19 cellular contexts compared by ENCODE assay signal in genomic region chr10:47241946-47242900, GRCh38. TPM values are rescaled to one million over a fixed set of nuclear protein-coding genes. Genes with fewer than 3 reads are reported as not detected.
DNase-seq lines count a peak whose midpoint lies in the region; ATAC-seq and TF ChIP-seq lines count a peak whose summit lies in the region.
"Had no signal": no experiment of that assay in that cellular context is flagged by ENCODE, and none has a peak within 500 bp of the region (broad histone marks: within the 10 kb centered on the region; RNA-seq: fewer than 3 reads in every experiment).

No MANE protein-coding gene starts in this region.

- H2AFZ ChIP-seq in PC-3 (ENCODE audit: low read length), result no peak overlapping the region
- H2AFZ ChIP-seq: GM23338 had no signal

- no TSS peak for BruUV-seq in PC-3 (replicated peaks; lab: Mats Ljungman, UMichigan)

- H3K36me3 Mint-ChIP-seq in activated CD8-positive, alpha-beta memory T cell treated with anti-CD3 and anti-CD28 coated beads, Interleukin-2, amount 10 ng/mL, durations not matched to agents 7 days and 5 days, result no peaks in the 10 kb centered on the region

- no peaks in the 10 kb centered on the region for H3K36me3 ChIP-seq in PC-3 (ENCODE audit: low read depth, low read length)

- POLR2A ChIA-PET in PC-3 (lab: Charles Lee; ENCODE audit: unreplicated experiment), result no interaction called here

- H3K27ac Mint-ChIP-seq in activated CD8-positive, alpha-beta memory T cell treated with anti-CD3 and anti-CD28 coated beads, Interleukin-2, amount 10 ng/mL, durations not matched to agents 7 days and 5 days, result no peak overlapping the region
- H3K27ac Mint-ChIP-seq: B cell, GM23338 had no signal

- H3K9me3 ChIP-seq in PC-3 (ENCODE audit: low read length), result no peaks in the 10 kb centered on the region

- in situ Hi-C loops in astrocyte of the cerebellum (cut with HindIII; ENCODE audit: low sequenced_read_pairs), result no loop called here

- CTCF ChIA-PET in activated CD8-positive, alpha-beta memory T cell treated with anti-CD3 and anti-CD28 coated beads, Interleukin-2, amount 10 ng/mL, durations not matched to agents 7 days and 5 days (lab: Charles Lee), result interaction anchor here (1.2 kb wide), 1 partner anchor 18 kb away, joined by 3 read pairs; no protein-coding TSS in a partner anchor
- CTCF ChIA-PET in PC-3 (lab: Charles Lee), result no interaction called here

- no peaks in the 10 kb centered on the region for H3K79me2 ChIP-seq in PC-3 (ENCODE audit: low read length)

- H3K4me1 ChIP-seq in PC-3 (ENCODE audit: insufficient read depth, low read length), result no peaks in the 10 kb centered on the region

- intact Hi-C loops in PC-3 (cut with micrococcal nuclease), result no loop called here

- no peak overlapping the region for H3K9ac ChIP-seq in PC-3 (ENCODE audit: low read length)

- H3K4me3 Mint-ChIP-seq in activated CD8-positive, alpha-beta memory T cell treated with anti-CD3 and anti-CD28 coated beads, Interleukin-2, amount 10 ng/mL, durations not matched to agents 7 days and 5 days, result no peak overlapping the region
- H3K4me3 Mint-ChIP-seq: B cell, GM23338 had no signal

- H3K4me3 ChIP-seq in astrocyte of the cerebellum (ENCODE audit: low read depth, low read length), result no peak overlapping the region
- no peak overlapping the region for H3K4me3 ChIP-seq in PC-3 (ENCODE audit: low read length)
- H3K4me3 ChIP-seq: GM23338 had no signal

- no peaks in the 10 kb centered on the region for H3K27me3 Mint-ChIP-seq in activated CD8-positive, alpha-beta memory T cell treated with anti-CD3 and anti-CD28 coated beads, Interleukin-2, amount 10 ng/mL, durations not matched to agents 7 days and 5 days
- H3K27me3 Mint-ChIP-seq: B cell had no signal

- H3K27me3 ChIP-seq in PC-3 (ENCODE audit: low read length), result peaks cover 22% of the 10 kb centered on the region; the same call in 1 of the 2 replicates

- no peak overlapping the region for H3K4me2 ChIP-seq in PC-3 (ENCODE audit: low read length)
- H3K4me2 ChIP-seq: GM23338 had no signal

- no peaks in the 10 kb centered on the region for H3F3A ChIP-seq in PC-3 (ENCODE audit: low read length, unreplicated experiment)

- ATAC-seq in activated CD8-positive, alpha-beta memory T cell treated with anti-CD3 and anti-CD28 coated beads, Interleukin-2, amount 10 ng/mL, durations not matched to agents 7 days and 5 days, result no peak
- ATAC-seq in GM18861 (IDR thresholded peaks at IDR 0.05; ENCODE audit: unreplicated experiment), result no peak
- no peak for ATAC-seq in PC-3

- TF ChIP-seq CTCF in astrocyte of the cerebellum (IDR thresholded peaks at IDR 0.05; ENCODE audit: low read depth, low read length, missing control alignments) (no peak), GM20000 (IDR thresholded peaks at IDR 0.05; ENCODE audit: extremely low read depth, missing control alignments) (no peak), PC-3 (conservative IDR thresholded peaks at IDR 0.05; ENCODE audit: low read depth, low read length) (no peak)

- H3K9me2 ChIP-seq in PC-3 (replicated peaks; ENCODE audit: low read length), result no peaks in the 10 kb centered on the region

- peak; percentile 4 for DNase-seq in activated CD8-positive, alpha-beta memory T cell treated with anti-CD3 and anti-CD28 coated beads, Interleukin-2, amount 50 U/mL, for 48 hours
- no peak for DNase-seq in activated CD8-positive, alpha-beta memory T cell treated with anti-CD3 and anti-CD28 coated beads, Interleukin-2, amount 10 ng/mL, durations not matched to agents 7 days and 5 days
- DNase-seq in astrocyte of the cerebellum (ENCODE audit: low read depth) (peak; percentile 19), mesenteric fat pad (ENCODE audit: low spot score) (peak; percentile 65), GM20000 (ENCODE audit: low spot score) (no peak), PC-3 (no peak)
- DNase-seq: COR-L47; NCI-H1105 treated with DMSO at 0.1 percent for 48 hours; NCI-H1694; NCI-H2081 treated with DMSO at 0.1 percent for 48 hours; NK-92 treated with Interleukin-12 subunit alpha and Interleukin-12 subunit beta, amount 100 ng/mL, for 24 hours; OCI-M1; RPMI8226; SHP77 treated with DMSO at 0.1 percent for 48 hours had no signal

- no peaks in the 10 kb centered on the region for H3K9me3 Mint-ChIP-seq in activated CD8-positive, alpha-beta memory T cell treated with anti-CD3 and anti-CD28 coated beads, Interleukin-2, amount 10 ng/mL, durations not matched to agents 7 days and 5 days (ENCODE audit: low read depth)
- H3K9me3 Mint-ChIP-seq: GM23338 had no signal

- no peak overlapping the region for H3K27ac ChIP-seq in PC-3 (ENCODE audit: low read length)

- no peaks in the 10 kb centered on the region for H4K20me1 ChIP-seq in PC-3 (ENCODE audit: low read length)

- H3K4me1 Mint-ChIP-seq in activated CD8-positive, alpha-beta memory T cell treated with anti-CD3 and anti-CD28 coated beads, Interleukin-2, amount 10 ng/mL, durations not matched to agents 7 days and 5 days, result peaks cover 3% of the 10 kb centered on the region

RNA-seq across cellular contexts. Expression of gene GDF10, which starts 57.8 kb away (rescaled TPM):
- under 1 TPM in 1 of 2 experiments, not detected in 1; 0.45 TPM for total RNA-seq in activated CD8-positive, alpha-beta memory T cell treated with anti-CD3 and anti-CD28 coated beads, Interleukin-2, amount 10 ng/mL, durations not matched to agents 7 days and 5 days
- total RNA-seq in mesenteric fat pad (0.26 TPM), PC-3 (2014; rRNA removed) (not detected in 2 replicates)
- total RNA-seq: A172, B cell, NCI-H460 had no signal

Comparison
In these comparisons a context has a peak if more than half of its experiments do, and no peak if none do; other contexts are left out.
1. DNase-seq: peak in activated CD8-positive, alpha-beta memory T cell treated with anti-CD3 and anti-CD28 coated beads, Interleukin-2, amount 50 U/mL, for 48 hours (single experiment), astrocyte of the cerebellum (single experiment) and mesenteric fat pad (single experiment); none in activated CD8-positive, alpha-beta memory T cell treated with anti-CD3 and anti-CD28 coated beads, Interleukin-2, amount 10 ng/mL, durations not matched to agents 7 days and 5 days (single experiment), GM20000 (single experiment) and PC-3 (single experiment).